In the genomic region with DNA sequence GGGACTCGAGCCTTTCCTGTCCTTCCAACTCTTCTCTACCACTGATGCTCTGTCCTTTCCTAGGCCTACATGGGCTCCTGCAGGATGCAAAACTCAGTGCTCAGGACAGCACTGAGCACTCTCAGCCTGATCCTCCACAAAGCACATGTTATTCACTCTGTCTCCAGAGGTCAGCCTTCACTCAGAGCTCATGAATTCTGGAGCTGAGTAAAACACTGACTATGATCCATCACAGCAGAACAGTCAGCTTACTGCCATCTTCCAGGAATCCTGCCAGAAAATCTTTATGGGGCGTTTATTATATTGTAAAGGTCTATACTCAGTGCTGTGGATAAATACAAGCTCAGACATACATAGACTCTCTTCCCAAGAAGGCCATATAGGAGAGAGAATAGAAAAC, we compare ENCODE assay signal across 20 cellular contexts.
"Had no signal": no experiment of that assay in that cellular context is flagged by ENCODE, and none has a peak within 500 bp of the region (broad histone marks: within the 10 kb centered on the region; RNA-seq: fewer than 3 reads in every experiment).

No MANE protein-coding gene starts in this region.

- DNase-seq: activated CD8-positive, alpha-beta memory T cell treated with anti-CD3 and anti-CD28 coated beads for 24 hours; activated CD8-positive, alpha-beta memory T cell treated with anti-CD3 and anti-CD28 coated beads, Interleukin-2, amount 50 U/mL, for 4 hours; activated T-cell treated with anti-CD3 and anti-CD28 coated beads, Interleukin-2, amount 50 U/mL, for 24 hours; aorta; effector CD4-positive, alpha-beta T cell; heart left ventricle; islet precursor cell; left cardiac atrium; mesenchymal stem cell; naive thymus-derived CD4-positive, alpha-beta T cell; occipital lobe; stimulated activated CD4-positive, alpha-beta T cell treated with anti-CD3 and anti-CD28 coated beads, Interleukin-2, amount 100 ng/mL, for 48 hours; stimulated activated CD8-positive, alpha-beta memory T cell treated with anti-CD3 and anti-CD28 coated beads, Interleukin-4, amount 100 ng/mL, for 48 hours; stimulated activated naive B cell treated with anti-CD40 and anti-IgM and Interleukin-4, amounts not matched to agents 10 μg/mL and 1 μg/mL and 100 μg/mL, for 72 hours; T-helper 1 cell; upper lobe of left lung had no signal

- H3K27me3 ChIP-seq: esophagus muscularis mucosa, heart left ventricle, upper lobe of left lung had no signal

- H3K27ac ChIP-seq: esophagus muscularis mucosa, heart left ventricle, upper lobe of left lung had no signal

- ATAC-seq: activated naive CD4-positive, alpha-beta T cell treated with anti-CD3 and anti-CD28 coated beads, Interleukin-2, amount 50 U/mL, for 72 hours; activated T-helper 17 cell treated with anti-CD3 and anti-CD28 coated beads, Interleukin-2, amount 50 U/mL, for 72 hours; heart left ventricle; left cardiac atrium; naive thymus-derived CD4-positive, alpha-beta T cell; sciatic nerve; stimulated activated naive B cell treated with anti-CD40 and anti-IgM and Interleukin-4, amounts not matched to agents 10 μg/mL and 1 μg/mL and 100 μg/mL, for 72 hours had no signal

- H3K36me3 ChIP-seq: esophagus muscularis mucosa, heart left ventricle, upper lobe of left lung had no signal

- H3K4me3 ChIP-seq: esophagus muscularis mucosa, heart left ventricle, upper lobe of left lung had no signal

- H3K9me3 ChIP-seq: esophagus muscularis mucosa, heart left ventricle, upper lobe of left lung had no signal
